Comparison of ENCODE assay signal across 15 cellular contexts in genomic region chr11:69808708-69809107, GRCh38. TPM values are rescaled to one million over a fixed set of nuclear protein-coding genes. Genes with fewer than 3 reads are reported as not detected.
A peak's percentile ranks its signal among the peaks of the same experiment; 100 is the strongest.
DNase-seq lines count a peak whose midpoint lies in the region; ATAC-seq and TF ChIP-seq lines count a peak whose summit lies in the region.
"Had no signal": no experiment of that assay in that cellular context is flagged by ENCODE, and none has a peak within 500 bp of the region (broad histone marks: within the 10 kb centered on the region; RNA-seq: fewer than 3 reads in every experiment).

No MANE protein-coding gene starts in this region.

- H3K9me3 Mint-ChIP-seq in osteocyte (ENCODE audit: unreplicated experiment): no peaks in the 10 kb centered on the region
- H3K9me3 Mint-ChIP-seq in stimulated activated effector memory CD8-positive, alpha-beta T cell treated with anti-CD3 and anti-CD28 coated beads, Interleukin-12 subunit alpha, Interleukin-12 subunit beta, amount 100 ng/mL, for 72 hours: no peaks in the 10 kb centered on the region
- H3K9me3 Mint-ChIP-seq: naive thymus-derived CD8-positive, alpha-beta T cell; T-helper 1 cell treated with Interleukin-12 subunit alpha and Interleukin-12 subunit beta and Interleukin-4 antibody, amounts not matched to agents 30 μg/mL and 1 μg/mL, for 36 hours had no signal

- H3K4me3 ChIP-seq in fibroblast of pulmonary artery (replicated peaks; ENCODE audit: low read depth, low read length): no peak overlapping the region
- H3K4me3 ChIP-seq: BLaER1 treated with 17β-estradiol and CSF1 and Interleukin-3, amounts not matched to agents 10 nM and 100 nM had no signal

- no peak overlapping the region for H3K4me3 Mint-ChIP-seq in osteocyte (ENCODE audit: unreplicated experiment)
- H3K4me3 Mint-ChIP-seq in stimulated activated effector memory CD8-positive, alpha-beta T cell treated with anti-CD3 and anti-CD28 coated beads, Interleukin-12 subunit alpha, Interleukin-12 subunit beta, amount 100 ng/mL, for 72 hours: no peak overlapping the region
- H3K4me3 Mint-ChIP-seq: brain; naive thymus-derived CD8-positive, alpha-beta T cell; T-helper 1 cell treated with Interleukin-12 subunit alpha and Interleukin-12 subunit beta and Interleukin-4 antibody, amounts not matched to agents 30 μg/mL and 1 μg/mL, for 36 hours had no signal

- no peaks in the 10 kb centered on the region for H3K36me3 Mint-ChIP-seq in osteocyte (ENCODE audit: unreplicated experiment)
- no peaks in the 10 kb centered on the region for H3K36me3 Mint-ChIP-seq in stimulated activated effector memory CD8-positive, alpha-beta T cell treated with anti-CD3 and anti-CD28 coated beads, Interleukin-12 subunit alpha, Interleukin-12 subunit beta, amount 100 ng/mL, for 72 hours
- H3K36me3 Mint-ChIP-seq: brain; naive thymus-derived CD8-positive, alpha-beta T cell had no signal

- H3K27me3 Mint-ChIP-seq in osteocyte (ENCODE audit: unreplicated experiment): peaks cover 4% of the 10 kb centered on the region

- no peak for TF ChIP-seq CTCF in fibroblast of pulmonary artery (IDR thresholded peaks at IDR 0.05; ENCODE audit: low read length, missing control alignments)
- no peak for TF ChIP-seq CTCF in osteocyte (IDR thresholded peaks at IDR 0.05)

- in situ Hi-C loops in SK-MEL-5 (cut with HindIII; ENCODE audit: low pct_unique_long_range_greater_than_20kb, low sequenced_read_pairs): no loop called here

- H3K27ac Mint-ChIP-seq in osteocyte (ENCODE audit: unreplicated experiment): peak overlapping the region; percentile 92
- no peak overlapping the region for H3K27ac Mint-ChIP-seq in stimulated activated effector memory CD8-positive, alpha-beta T cell treated with anti-CD3 and anti-CD28 coated beads, Interleukin-12 subunit alpha, Interleukin-12 subunit beta, amount 100 ng/mL, for 72 hours
- H3K27ac Mint-ChIP-seq: naive thymus-derived CD8-positive, alpha-beta T cell; T-helper 1 cell treated with Interleukin-12 subunit alpha and Interleukin-12 subunit beta and Interleukin-4 antibody, amounts not matched to agents 30 μg/mL and 1 μg/mL, for 36 hours had no signal

- ATAC-seq in stimulated activated effector memory CD8-positive, alpha-beta T cell treated with anti-CD3 and anti-CD28 coated beads, Interleukin-12 subunit alpha, Interleukin-12 subunit beta, amount 100 ng/mL, for 72 hours: no peak
- ATAC-seq: naive thymus-derived CD8-positive, alpha-beta T cell had no signal

- peak; percentile 39 for DNase-seq in H4 (ENCODE audit: low spot score)
- peak; percentile 46 for DNase-seq in SK-MEL-5 (ENCODE audit: low read depth, low spot score)
- DNase-seq in fibroblast of pulmonary artery (ENCODE audit: low read depth): peak; percentile 18
- DNase-seq in osteocyte (ENCODE audit: extremely low spot score, unreplicated experiment): peak; percentile 91
- DNase-seq in NCI-H187 treated with DMSO at 0.1 percent for 48 hours (lab: John Stamatoyannopoulos, UW): no peak
- no peak for DNase-seq in Ammon's horn (ENCODE audit: low spot score)
- no peak for DNase-seq in stimulated activated effector memory CD8-positive, alpha-beta T cell treated with anti-CD3 and anti-CD28 coated beads, Interleukin-12 subunit alpha, Interleukin-12 subunit beta, amount 100 ng/mL, for 72 hours (ENCODE audit: low spot score in 2 of 2)
- no peak for DNase-seq in HK-2 (ENCODE audit: unreplicated experiment)
- DNase-seq: naive thymus-derived CD8-positive, alpha-beta T cell; NCI-H82 had no signal

- peaks cover 26% of the 10 kb centered on the region for H3K4me1 Mint-ChIP-seq in osteocyte (ENCODE audit: unreplicated experiment)
- no peaks in the 10 kb centered on the region for H3K4me1 Mint-ChIP-seq in stimulated activated effector memory CD8-positive, alpha-beta T cell treated with anti-CD3 and anti-CD28 coated beads, Interleukin-12 subunit alpha, Interleukin-12 subunit beta, amount 100 ng/mL, for 72 hours

RNA-seq across cellular contexts. Expression of gene FGF3, which starts 10.5 kb away (rescaled TPM):
- total RNA-seq in H4 (2014; rRNA removed; shearing (Covaris generic)): not detected in 2 replicates
- not detected in 2 replicates for total RNA-seq in SK-MEL-5 (2014; rRNA removed; shearing (Covaris generic))
- polyA plus RNA-seq in SK-MEL-5 (2015; cell fraction: cytosol; rRNA removed): not detected in 2 replicates
- not detected in 2 replicates for polyA plus RNA-seq in SK-MEL-5 (2015; cell fraction: nucleus; rRNA removed)
- 2.3 and 2.5 TPM in 2 replicates for total RNA-seq in osteocyte
- total RNA-seq: lower leg skin; naive thymus-derived CD8-positive, alpha-beta T cell; subcutaneous adipose tissue had no signal
- polyA plus RNA-seq: naive thymus-derived CD8-positive, alpha-beta T cell had no signal

RNA-seq across cellular contexts. Expression of gene FGF4, which starts 33.6 kb away (rescaled TPM):
- 0.02 TPM in 1 of 2 replicates, not detected in the other for total RNA-seq in H4 (2014; rRNA removed; shearing (Covaris generic))
- not detected in 2 replicates for total RNA-seq in SK-MEL-5 (2014; rRNA removed; shearing (Covaris generic))
- polyA plus RNA-seq in SK-MEL-5 (2015; cell fraction: cytosol; rRNA removed): not detected in 2 replicates
- polyA plus RNA-seq in SK-MEL-5 (2015; cell fraction: nucleus; rRNA removed): not detected in 2 replicates
- total RNA-seq in osteocyte: 0.26 and 0.40 TPM in 2 replicates
- total RNA-seq: lower leg skin; naive thymus-derived CD8-positive, alpha-beta T cell; subcutaneous adipose tissue had no signal
- polyA plus RNA-seq: naive thymus-derived CD8-positive, alpha-beta T cell had no signal

Comparison
In these comparisons a context has a peak if more than half of its experiments do, and no peak if none do; other contexts are left out.
1. DNase-seq: peak in H4 (single experiment), SK-MEL-5 (single experiment), fibroblast of pulmonary artery (single experiment) and osteocyte (single experiment); none in NCI-H187 treated with DMSO at 0.1 percent for 48 hours (single experiment), Ammon's horn (single experiment), stimulated activated effector memory CD8-positive, alpha-beta T cell treated with anti-CD3 and anti-CD28 coated beads, Interleukin-12 subunit alpha, Interleukin-12 subunit beta, amount 100 ng/mL, for 72 hours (0 of 2) and HK-2 (single experiment).